ENCODE assay signal across 8 cellular contexts in genomic region chr2:61536086-61536722, GRCh38. TPM values are rescaled to one million over a fixed set of nuclear protein-coding genes. Genes with fewer than 3 reads are reported as not detected.
DNase-seq lines count a peak whose midpoint lies in the region; ATAC-seq and TF ChIP-seq lines count a peak whose summit lies in the region.

No MANE protein-coding gene starts in this region.

- peak in 1 of 3 donors; percentile 42 for DNase-seq in CD4-positive, CD25-positive, alpha-beta regulatory T cell
- peak; percentile 52 for DNase-seq in fibroblast of villous mesenchyme (ENCODE audit: low read depth)
- peak; percentile 64 for DNase-seq in pons (ENCODE audit: low spot score)
- DNase-seq in NCI-H774 (lab: John Stamatoyannopoulos, UW), result no peak

- peaks cover 29% of the 10 kb centered on the region for H3K4me1 ChIP-seq in CD4-positive, CD25-positive, alpha-beta regulatory T cell (ENCODE audit: control insufficient read depth, insufficient read depth, low read length, poor library complexity, severe bottlenecking)
- H3K4me1 ChIP-seq in HUES64 (ENCODE audit: insufficient read depth, low read length), result peaks cover 36% of the 10 kb centered on the region

- peak overlapping the region; percentile 89 for H3K4me3 ChIP-seq in CD4-positive, CD25-positive, alpha-beta regulatory T cell (ENCODE audit: low read depth, low read length)
- H3K4me3 ChIP-seq in HUES64 (ENCODE audit: low read length) (peak overlapping the region; percentile 92), WI38 (ENCODE audit: low read depth, low read length) (peak overlapping the region; percentile 72), fibroblast of villous mesenchyme (ENCODE audit: low read depth, low read length) (peak overlapping the region; percentile 97)

- TF ChIP-seq CTCF in WI38 (IDR thresholded peaks at IDR 0.05; ENCODE audit: low read depth, low read length) (no peak), fibroblast of villous mesenchyme (IDR thresholded peaks at IDR 0.05; ENCODE audit: insufficient read depth, low read depth, low read length) (no peak)

- no peaks in the 10 kb centered on the region for H3K36me3 Mint-ChIP-seq in CD4-positive, CD25-positive, alpha-beta regulatory T cell

- peaks cover 0 to 2% (median 0%) of the 10 kb centered on the region in 7 donors for H3K9me3 Mint-ChIP-seq in CD4-positive, CD25-positive, alpha-beta regulatory T cell

- H3K9ac ChIP-seq in HUES64 (ENCODE audit: low read depth, low read length), result peak overlapping the region; percentile 96

- peaks cover 12% of the 10 kb centered on the region for H3K27me3 Mint-ChIP-seq in CD4-positive, CD25-positive, alpha-beta regulatory T cell

- ATAC-seq in CD4-positive, CD25-positive, alpha-beta regulatory T cell (ENCODE audit: low read depth in 2 of 2), result no peak
- ATAC-seq in HG03139 (IDR thresholded peaks at IDR 0.05; ENCODE audit: unreplicated experiment) (no peak), GM18502 (IDR thresholded peaks at IDR 0.05; ENCODE audit: poor library complexity, unreplicated experiment) (no peak)

- H3K4me1 Mint-ChIP-seq in CD4-positive, CD25-positive, alpha-beta regulatory T cell, result peaks cover 10 to 57% (median 40%) of the 10 kb centered on the region in 4 donors

- peaks cover 7% of the 10 kb centered on the region for H3K36me3 ChIP-seq in CD4-positive, CD25-positive, alpha-beta regulatory T cell (ENCODE audit: control insufficient read depth, insufficient read depth, low read length)
- H3K36me3 ChIP-seq in HUES64 (ENCODE audit: insufficient read depth, low read length), result peaks cover 18% of the 10 kb centered on the region

- peak overlapping the region; percentile 94 to 96 (median 96) for H3K4me3 Mint-ChIP-seq in CD4-positive, CD25-positive, alpha-beta regulatory T cell

- H3K27ac Mint-ChIP-seq in CD4-positive, CD25-positive, alpha-beta regulatory T cell, result peak overlapping the region; percentile 94 to 97 (median 95)

- H3K27ac ChIP-seq in CD4-positive, CD25-positive, alpha-beta regulatory T cell (ENCODE audit: insufficient read depth, low read length, poor library complexity, severe bottlenecking), result peak overlapping the region; percentile 100
- peak overlapping the region; percentile 98; the same call in 1 of the 2 replicates for H3K27ac ChIP-seq in HUES64 (ENCODE audit: low read depth, low read length)

- WGBS in HUES64, result 0% methylated on average over 19 of the region's 20 CpGs

- no peaks in the 10 kb centered on the region for H3K9me3 ChIP-seq in CD4-positive, CD25-positive, alpha-beta regulatory T cell (ENCODE audit: control insufficient read depth in 2 of 2, low read length in 2 of 2)
- H3K9me3 ChIP-seq in HUES64 (ENCODE audit: insufficient read depth, low read depth, low read length), result no peaks in the 10 kb centered on the region

- H3K27me3 ChIP-seq in CD4-positive, CD25-positive, alpha-beta regulatory T cell (ENCODE audit: control insufficient read depth, insufficient read depth, low read length), result no peaks in the 10 kb centered on the region
- no peaks in the 10 kb centered on the region for H3K27me3 ChIP-seq in HUES64 (ENCODE audit: insufficient read depth, low read length)

RNA-seq across cellular contexts. Expression of gene XPO1, which starts 2.0 kb away (rescaled TPM):
- total RNA-seq in CD4-positive, CD25-positive, alpha-beta regulatory T cell, result 137 TPM
- 10 to 100 TPM; 29.0 to 45.0 (median 36.0) TPM for polyA plus RNA-seq in CD4-positive, CD25-positive, alpha-beta regulatory T cell
- 214 TPM for polyA plus RNA-seq in HUES64 (2013, experiment 1 of 2)
- 231 TPM for polyA plus RNA-seq in HUES64 (2013, experiment 2 of 2)
- 224 and 282 TPM in 2 replicates for total RNA-seq in fibroblast of villous mesenchyme
